Comparison of ENCODE assay signal across 8 cellular contexts in the genomic region with DNA sequence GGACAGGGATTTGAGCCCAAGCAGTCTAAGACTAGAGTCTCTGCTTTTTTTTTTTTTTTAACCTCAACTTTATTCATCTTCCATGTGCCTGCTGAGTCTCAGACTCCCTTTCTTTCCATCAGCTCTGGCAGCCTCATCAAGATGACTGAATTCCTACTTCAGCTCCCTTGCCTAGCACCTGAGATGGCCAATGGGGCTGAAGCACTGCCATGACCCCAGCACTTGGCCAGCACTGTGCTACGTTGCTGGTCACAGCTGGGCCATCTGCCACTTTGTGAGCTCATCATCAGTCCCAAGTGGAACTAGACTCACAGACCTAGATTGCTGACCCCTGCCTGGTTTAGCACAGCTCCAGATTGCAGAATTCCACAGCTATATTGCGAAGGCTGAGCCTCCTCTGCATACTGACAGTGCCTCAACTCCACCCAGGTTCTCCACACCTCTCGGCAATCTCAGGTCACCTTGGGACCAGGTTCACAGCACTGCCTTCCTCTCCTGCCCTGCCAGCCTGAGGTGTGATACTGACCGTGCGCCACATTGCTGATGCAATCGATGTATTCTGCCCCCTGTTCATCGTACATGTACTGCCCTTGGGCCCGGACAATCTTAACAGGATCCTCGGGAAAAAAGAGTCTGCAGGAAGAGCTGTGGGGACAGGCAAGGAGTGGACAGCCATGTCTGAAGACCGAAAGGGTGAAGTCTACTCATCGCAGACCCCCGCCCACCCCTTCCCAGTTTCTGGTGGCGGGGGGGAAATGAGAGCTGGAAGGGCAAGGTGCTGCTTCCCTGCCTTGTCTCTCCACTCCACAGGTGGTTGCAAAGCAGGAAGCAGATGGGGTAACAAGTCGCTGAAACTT. TPM values are rescaled to one million over a fixed set of nuclear protein-coding genes. Genes with fewer than 3 reads are reported as not detected.
DNase-seq lines count a peak whose midpoint lies in the region; ATAC-seq and TF ChIP-seq lines count a peak whose summit lies in the region.

No MANE protein-coding gene starts in this region.

- H2BK15ac ChIP-seq in mesendoderm (replicated peaks; ENCODE audit: low read depth): no peak overlapping the region

- H3K56ac ChIP-seq in mesendoderm (ENCODE audit: low read length): peak overlapping the region; percentile 96

- H3K4me1 ChIP-seq in mesendoderm (ENCODE audit: control insufficient read depth, low read depth, low read length): peaks cover 2% of the 10 kb centered on the region
- peaks cover 36% of the 10 kb centered on the region for H3K4me1 ChIP-seq in vagina

- H3K27ac ChIP-seq in mesendoderm (ENCODE audit: low read depth, low read length) (no peak overlapping the region), vagina (peak overlapping the region; percentile 97)

- ATAC-seq in stimulated activated naive CD8-positive, alpha-beta T cell treated with anti-CD3 and anti-CD28 coated beads, Interleukin-15, Interleukin-2, amounts not matched to agents 100 U/mL and 50 U/mL, for 24 hours: no peak

- no peak overlapping the region for H2AK5ac ChIP-seq in mesendoderm (ENCODE audit: low read length)

- no peak overlapping the region for H4K8ac ChIP-seq in mesendoderm (ENCODE audit: low read depth, low read length)

- no peak overlapping the region for H3K23ac ChIP-seq in mesendoderm (ENCODE audit: low read length)

- no peak overlapping the region for H2BK120ac ChIP-seq in mesendoderm (ENCODE audit: low read depth, low read length)

- WGBS in mesendoderm (ENCODE audit: extremely low coverage, insufficient coverage, low lambda C conversion rate): no CpG with 5 or more reads among the region's 14 CpGs

- H2BK5ac ChIP-seq in mesendoderm (ENCODE audit: low read length): no peak overlapping the region

- H3K9me3 ChIP-seq in vagina: no peaks in the 10 kb centered on the region

- H3K4me1 Mint-ChIP-seq in stimulated activated naive CD8-positive, alpha-beta T cell treated with anti-CD3 and anti-CD28 coated beads, Interleukin-15, Interleukin-2, amounts not matched to agents 100 ng/mL and 50 ng/mL, for 24 hours (ENCODE audit: low read depth): peaks cover 55% of the 10 kb centered on the region

- no peak for TF ChIP-seq POLR2A in vagina (IDR thresholded peaks at IDR 0.05)

- DNase-seq in stimulated activated naive CD8-positive, alpha-beta T cell treated with anti-CD3 and anti-CD28 coated beads, Interleukin-15, Interleukin-2, amounts not matched to agents 100 U/mL and 50 U/mL, for 24 hours: no peak
- DNase-seq in cardiac fibroblast (ENCODE audit: low read depth in 2 of 2) (peak; percentile 51 to 59), mesendoderm (no peak), vagina (ENCODE audit: extremely low spot score in 2 of 2) (no peak), NAMALWA (ENCODE audit: low spot score) (no peak), hippocampal formation (lab: John Stamatoyannopoulos, UW) (no peak), SK-N-DZ (ENCODE audit: low spot score) (no peak)

- no peak overlapping the region for H4K5ac ChIP-seq in mesendoderm (ENCODE audit: low read length)

- peaks cover 17% of the 10 kb centered on the region for H3K36me3 ChIP-seq in mesendoderm (ENCODE audit: control insufficient read depth, insufficient read depth, low read length)
- peaks cover 0 to 41% of the 10 kb centered on the region in 2 donors for H3K36me3 ChIP-seq in vagina

- H3K27me3 ChIP-seq in mesendoderm (ENCODE audit: insufficient read depth, low read length, poor library complexity) (no peaks in the 10 kb centered on the region), vagina (no peaks in the 10 kb centered on the region)

- H3K4ac ChIP-seq in mesendoderm (ENCODE audit: low read depth, low read length): no peak overlapping the region

- H3K4me3 ChIP-seq in cardiac fibroblast (replicated peaks in 1 of 2; ENCODE audit: low read depth in 2 of 2, low read length in 2 of 2) (peak overlapping the region; percentile 84 to 88), mesendoderm (ENCODE audit: low read length) (peak overlapping the region; percentile 88), vagina (peak overlapping the region; percentile 66 to 78)

- no peak for TF ChIP-seq CTCF in cardiac fibroblast (IDR thresholded peaks at IDR 0.05; ENCODE audit: low read depth, low read length)
- no peak for TF ChIP-seq CTCF in vagina (IDR thresholded peaks at IDR 0.05)

- H3K18ac ChIP-seq in mesendoderm (ENCODE audit: low read length): no peak overlapping the region

- H3K79me1 ChIP-seq in mesendoderm (ENCODE audit: low read length): peaks cover 17% of the 10 kb centered on the region

- peaks cover 55% of the 10 kb centered on the region for H3K36me3 Mint-ChIP-seq in stimulated activated naive CD8-positive, alpha-beta T cell treated with anti-CD3 and anti-CD28 coated beads, Interleukin-15, Interleukin-2, amounts not matched to agents 100 ng/mL and 50 ng/mL, for 24 hours (ENCODE audit: low read depth)

- peak overlapping the region; percentile 99 for H3K9ac ChIP-seq in mesendoderm (ENCODE audit: low read length)

- H3K4me3 Mint-ChIP-seq in stimulated activated naive CD8-positive, alpha-beta T cell treated with anti-CD3 and anti-CD28 coated beads, Interleukin-15, Interleukin-2, amounts not matched to agents 100 ng/mL and 50 ng/mL, for 24 hours: peak overlapping the region; percentile 93

- no peaks in the 10 kb centered on the region for H3K9me3 Mint-ChIP-seq in stimulated activated naive CD8-positive, alpha-beta T cell treated with anti-CD3 and anti-CD28 coated beads, Interleukin-15, Interleukin-2, amounts not matched to agents 100 ng/mL and 50 ng/mL, for 24 hours

- intact Hi-C loops in vagina (cut with DNase I): loop anchor here (2.0 kb wide), 1 partner anchor 26 kb away; the partner anchor contains the start of gene HNRNPAB

- peak overlapping the region; percentile 94 for H3K27ac Mint-ChIP-seq in stimulated activated naive CD8-positive, alpha-beta T cell treated with anti-CD3 and anti-CD28 coated beads, Interleukin-15, Interleukin-2, amounts not matched to agents 100 ng/mL and 50 ng/mL, for 24 hours

- H3K4me2 ChIP-seq in mesendoderm (ENCODE audit: low read length): peak overlapping the region; percentile 81

- H3K79me2 ChIP-seq in mesendoderm (ENCODE audit: control insufficient read depth, insufficient read depth, low read length): peaks cover 13% of the 10 kb centered on the region

- no peaks in the 10 kb centered on the region for H3K27me3 Mint-ChIP-seq in stimulated activated naive CD8-positive, alpha-beta T cell treated with anti-CD3 and anti-CD28 coated beads, Interleukin-15, Interleukin-2, amounts not matched to agents 100 ng/mL and 50 ng/mL, for 24 hours

RNA-seq across cellular contexts. Expression of gene PHYKPL, which starts 1.5 kb away (rescaled TPM):
- 8.1 TPM for polyA plus RNA-seq in mesendoderm (2013, experiment 1 of 2)
- 6.6 TPM for polyA plus RNA-seq in mesendoderm (2013, experiment 2 of 2)
- 77.8 TPM for total RNA-seq in vagina
- 6.3 and 6.7 TPM in 2 replicates for polyA plus RNA-seq in SK-N-DZ (2014; cell fraction: cytosol; rRNA removed)
- polyA plus RNA-seq in SK-N-DZ (2014; cell fraction: nucleus; rRNA removed): 45.2 and 56.1 TPM in 2 replicates

RNA-seq across cellular contexts. Expression of gene HNRNPAB, which starts 26.8 kb away (rescaled TPM):
- 447 TPM for polyA plus RNA-seq in mesendoderm (2013, experiment 1 of 2)
- 445 TPM for polyA plus RNA-seq in mesendoderm (2013, experiment 2 of 2)
- 92.6 TPM for total RNA-seq in vagina
- polyA plus RNA-seq in SK-N-DZ (2014; cell fraction: cytosol; rRNA removed): 198 and 227 TPM in 2 replicates
- 117 and 183 TPM in 2 replicates for polyA plus RNA-seq in SK-N-DZ (2014; cell fraction: nucleus; rRNA removed)

RNA-seq across cellular contexts. Expression of gene GMCL2, which starts 43.9 kb away (rescaled TPM):
- 0.01 TPM for polyA plus RNA-seq in mesendoderm (2013, experiment 1 of 2)
- not detected for polyA plus RNA-seq in mesendoderm (2013, experiment 2 of 2)
- not detected for total RNA-seq in vagina
- not detected in 2 replicates for polyA plus RNA-seq in SK-N-DZ (2014; cell fraction: cytosol; rRNA removed)
- not detected in 2 replicates for polyA plus RNA-seq in SK-N-DZ (2014; cell fraction: nucleus; rRNA removed)

Comparison
In these comparisons a context has a peak if more than half of its experiments do, and no peak if none do; other contexts are left out.
1. DNase-seq: peak in cardiac fibroblast (2 of 2); none in stimulated activated naive CD8-positive, alpha-beta T cell treated with anti-CD3 and anti-CD28 coated beads, Interleukin-15, Interleukin-2, amounts not matched to agents 100 U/mL and 50 U/mL, for 24 hours (single experiment), mesendoderm (single experiment), vagina (0 of 2), NAMALWA (single experiment), hippocampal formation (0 of 2) and SK-N-DZ (single experiment).
2. Peak in every context shown above with its lines, with median percentiles within 50 percentile points of each other: H3K4me3 ChIP-seq.